ENCODE assay signal across 1 cellular context in the genomic region with DNA sequence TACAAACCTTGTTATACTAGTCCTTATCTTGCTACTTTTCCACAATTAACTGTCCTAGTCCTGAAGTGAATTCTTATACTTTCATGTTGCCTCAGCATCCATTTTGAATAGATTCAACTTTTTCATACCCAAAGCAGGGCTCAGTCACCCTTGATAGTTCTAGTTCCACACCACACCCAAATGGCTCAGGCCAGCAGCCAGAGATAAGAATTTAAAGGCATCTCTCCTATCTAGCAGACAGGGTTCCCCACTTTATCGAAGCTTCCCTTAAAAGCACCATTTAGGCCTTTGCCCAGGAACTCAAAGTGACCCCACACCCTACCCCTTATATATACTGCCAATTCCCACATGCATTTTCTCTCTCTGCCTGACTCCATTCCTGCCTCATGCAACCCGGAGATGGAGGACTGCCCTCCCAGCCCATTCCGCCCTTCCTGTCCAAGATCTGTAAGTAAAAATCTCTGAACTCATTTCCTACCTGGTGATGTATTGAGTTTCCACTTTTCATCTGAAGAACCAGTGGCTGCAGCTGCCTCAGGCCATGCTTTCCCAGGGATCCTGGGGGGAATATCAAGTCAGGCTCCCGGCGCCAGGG.
TF ChIP-seq lines count a peak whose summit lies in the region.

No MANE protein-coding gene starts in this region.

TF ChIP-seq in K562, 482 proteins besides CTCF, POLR2A, EP300 and RAD21 (continued from another document):
- TF ChIP-seq, protein P1, sequence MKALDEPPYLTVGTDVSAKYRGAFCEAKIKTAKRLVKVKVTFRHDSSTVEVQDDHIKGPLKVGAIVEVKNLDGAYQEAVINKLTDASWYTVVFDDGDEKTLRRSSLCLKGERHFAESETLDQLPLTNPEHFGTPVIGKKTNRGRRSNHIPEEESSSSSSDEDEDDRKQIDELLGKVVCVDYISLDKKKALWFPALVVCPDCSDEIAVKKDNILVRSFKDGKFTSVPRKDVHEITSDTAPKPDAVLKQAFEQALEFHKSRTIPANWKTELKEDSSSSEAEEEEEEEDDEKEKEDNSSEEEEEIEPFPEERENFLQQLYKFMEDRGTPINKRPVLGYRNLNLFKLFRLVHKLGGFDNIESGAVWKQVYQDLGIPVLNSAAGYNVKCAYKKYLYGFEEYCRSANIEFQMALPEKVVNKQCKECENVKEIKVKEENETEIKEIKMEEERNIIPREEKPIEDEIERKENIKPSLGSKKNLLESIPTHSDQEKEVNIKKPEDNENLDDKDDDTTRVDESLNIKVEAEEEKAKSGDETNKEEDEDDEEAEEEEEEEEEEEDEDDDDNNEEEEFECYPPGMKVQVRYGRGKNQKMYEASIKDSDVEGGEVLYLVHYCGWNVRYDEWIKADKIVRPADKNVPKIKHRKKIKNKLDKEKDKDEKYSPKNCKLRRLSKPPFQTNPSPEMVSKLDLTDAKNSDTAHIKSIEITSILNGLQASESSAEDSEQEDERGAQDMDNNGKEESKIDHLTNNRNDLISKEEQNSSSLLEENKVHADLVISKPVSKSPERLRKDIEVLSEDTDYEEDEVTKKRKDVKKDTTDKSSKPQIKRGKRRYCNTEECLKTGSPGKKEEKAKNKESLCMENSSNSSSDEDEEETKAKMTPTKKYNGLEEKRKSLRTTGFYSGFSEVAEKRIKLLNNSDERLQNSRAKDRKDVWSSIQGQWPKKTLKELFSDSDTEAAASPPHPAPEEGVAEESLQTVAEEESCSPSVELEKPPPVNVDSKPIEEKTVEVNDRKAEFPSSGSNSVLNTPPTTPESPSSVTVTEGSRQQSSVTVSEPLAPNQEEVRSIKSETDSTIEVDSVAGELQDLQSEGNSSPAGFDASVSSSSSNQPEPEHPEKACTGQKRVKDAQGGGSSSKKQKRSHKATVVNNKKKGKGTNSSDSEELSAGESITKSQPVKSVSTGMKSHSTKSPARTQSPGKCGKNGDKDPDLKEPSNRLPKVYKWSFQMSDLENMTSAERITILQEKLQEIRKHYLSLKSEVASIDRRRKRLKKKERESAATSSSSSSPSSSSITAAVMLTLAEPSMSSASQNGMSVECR (CRISPR knock-in tag; IDR thresholded peaks at IDR 0.05), result 0 out of 2 replicates have a peak, but pooled peaks have one; percentile 28
- TF ChIP-seq SP2 (IDR thresholded peaks at IDR 0.05; ENCODE audit: extremely low read depth, low read depth, low read length, poor library complexity, severe bottlenecking) (no peak), NFIC (IDR thresholded peaks at IDR 0.05) (peak; percentile 21; the same call in 1 of the 2 replicates), GATA2 (CRISPR knock-in tag; IDR thresholded peaks at IDR 0.05) (peak; percentile 68), BHLHE40 (IDR thresholded peaks at IDR 0.05; ENCODE audit: low read length) (no peak), LEF1 (IDR thresholded peaks at IDR 0.05) (peak; percentile 71), TEAD4 (IDR thresholded peaks at IDR 0.05; ENCODE audit: low read length) (peak; percentile 65), TEAD4 (CRISPR knock-in tag; IDR thresholded peaks at IDR 0.05; ENCODE audit: borderline replicate concordance) (no peak), NEUROD1 (IDR thresholded peaks at IDR 0.05; ENCODE audit: borderline replicate concordance, low read depth, low read length, partially characterized antibody) (peak; percentile 33), SMARCA4 (IDR thresholded peaks at IDR 0.05) (peak; percentile 53)
